Comparison of ENCODE assay signal across 16 cellular contexts in the genomic region with DNA sequence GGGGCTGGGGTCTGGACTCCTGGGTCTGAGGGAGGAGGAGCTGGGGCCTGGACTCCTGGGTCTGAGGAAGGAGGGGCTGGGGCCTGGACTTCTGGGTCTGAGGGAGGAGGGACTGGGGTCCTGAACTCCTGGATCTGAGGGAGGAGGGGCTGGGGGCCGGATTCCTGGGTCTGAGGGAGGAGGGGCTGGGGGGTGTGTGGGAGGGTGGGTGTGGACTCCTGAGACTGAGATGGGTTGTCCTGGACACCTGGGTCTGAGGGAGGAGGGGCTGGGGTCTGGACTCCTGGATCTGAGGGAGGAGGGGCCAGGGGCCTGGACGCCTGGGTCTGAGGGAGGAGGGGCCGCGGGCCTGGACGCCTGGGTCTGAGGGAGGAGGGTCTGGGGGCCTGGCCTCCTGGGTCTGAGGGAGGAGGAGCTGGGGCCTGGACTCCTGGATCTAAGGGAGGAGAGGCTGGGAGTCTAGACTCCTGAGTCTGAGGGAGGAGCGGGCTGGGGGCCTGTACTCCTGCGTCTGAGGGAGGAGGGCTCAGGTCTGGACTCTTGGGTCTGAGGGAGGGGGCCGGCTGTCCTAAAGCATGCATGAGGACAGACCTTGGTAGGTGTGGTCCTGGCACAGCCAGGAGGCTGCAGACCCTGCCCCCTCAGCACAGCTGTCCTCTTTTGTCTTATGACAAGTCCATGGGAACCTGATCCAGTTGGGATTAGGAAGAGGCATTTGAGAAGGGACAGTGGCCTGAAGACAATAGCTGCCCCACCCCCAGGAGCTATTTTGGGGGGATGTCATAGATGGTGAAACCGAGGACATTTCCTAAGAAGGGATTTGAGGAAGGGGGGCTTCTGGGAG. TPM values are rescaled to one million over a fixed set of nuclear protein-coding genes. Genes with fewer than 3 reads are reported as not detected.
A peak's percentile ranks its signal among the peaks of the same experiment; 100 is the strongest.
DNase-seq lines count a peak whose midpoint lies in the region; ATAC-seq, FAIRE-seq and TF ChIP-seq lines count a peak whose summit lies in the region.
"Had no signal": no experiment of that assay in that cellular context is flagged by ENCODE, and none has a peak within 500 bp of the region (broad histone marks: within the 10 kb centered on the region; RNA-seq: fewer than 3 reads in every experiment).

No MANE protein-coding gene starts in this region.

- CTCF ChIA-PET in A549 (lab: Yijun Ruan, JAX): interaction anchor here (0.7 to 4.6 kb wide), 21 partner anchors 9 to 484 kb away, joined by 3 to 111 read pairs (median 4); a partner anchor contains a TSS

- TF ChIP-seq CTCF in A549 (IDR thresholded peaks at IDR 0.05) (no peak), GM20000 (IDR thresholded peaks at IDR 0.05; ENCODE audit: extremely low read depth, missing control alignments) (no peak)

- H3K4me1 ChIP-seq in A549: peaks cover 37% of the 10 kb centered on the region
- H3K4me1 ChIP-seq in ES-I3 (ENCODE audit: insufficient read depth, low read length): peaks cover 24% of the 10 kb centered on the region

- no peak for TF ChIP-seq POLR2A in A549 (IDR thresholded peaks at IDR 0.05; ENCODE audit: low read length)

- H3K9me3 ChIP-seq in A549 (peaks cover 6% of the 10 kb centered on the region; the same call in 1 of the 3 replicates), ES-I3 (ENCODE audit: control insufficient read depth, insufficient read depth, low read length) (no peaks in the 10 kb centered on the region)

- DNase-seq in A549 (ENCODE audit: low read depth in 1 of 2, low spot score in 1 of 2) (peak in 1 of 2 experiments; percentile 53), NCI-H82 treated with DMSO at 0.1 percent for 48 hours (lab: John Stamatoyannopoulos, UW; ENCODE audit: unreplicated experiment) (peak; percentile 60), left kidney (ENCODE audit: low read depth, low spot score) (peak; percentile 46), GM20000 (ENCODE audit: low spot score) (no peak), NCI-H446 (lab: John Stamatoyannopoulos, UW) (no peak)
- DNase-seq in activated CD4-positive, alpha-beta T cell treated with anti-CD3 and anti-CD28 coated beads for 48 hours: no peak
- DNase-seq: activated naive CD8-positive, alpha-beta T cell treated with anti-CD3 and anti-CD28 coated beads, Interleukin-2, amount 10 ng/mL, durations not matched to agents 7 days and 5 days; midbrain; NCI-H1092 treated with DMSO at 0.1 percent for 48 hours; occipital lobe; stimulated activated CD4-positive, alpha-beta T cell treated with anti-CD3 and anti-CD28 coated beads, Interleukin-2, amount 100 ng/mL, for 48 hours; substantia nigra had no signal

- H3K4me2 ChIP-seq in A549: peak overlapping the region; percentile 84

- POLR2A ChIA-PET in A549 (lab: Yijun Ruan, JAX): interaction anchor here (0.6 to 1.9 kb wide), 8 partner anchors 9 to 260 kb away, joined by 3 to 9 read pairs (median 5); a partner anchor contains a TSS

- ATAC-seq in A549: no peak
- ATAC-seq: sciatic nerve had no signal

- FAIRE-seq in A549 (lab: Jason Lieb, UNC): no peak

- peak overlapping the region; percentile 64 for H3K4me3 ChIP-seq in A549

- TF ChIP-seq RAD21 in A549 (conservative IDR thresholded peaks at IDR 0.05 in 1 of 2, IDR thresholded peaks at IDR 0.05 in 1 of 2): no peak

- peak overlapping the region; percentile 74 for H3K9ac ChIP-seq in ES-I3 (ENCODE audit: low read depth, low read length)

- peaks cover 4% of the 10 kb centered on the region; the same call in 1 of the 2 replicates for H3K36me3 ChIP-seq in ES-I3 (ENCODE audit: insufficient read depth, low read length)

- H3K27ac ChIP-seq in A549: peak overlapping the region; percentile 82 to 92

- WGBS in A549 (ENCODE audit: missing lambda C conversion rate): 60% methylated on average over 4 of the region's 9 CpGs

- TF ChIP-seq EP300 in A549 (IDR thresholded peaks at IDR 0.05): no peak

TF ChIP-seq in A549, 52 proteins besides CTCF, POLR2A, EP300 and RAD21:
- TF ChIP-seq JUN (IDR thresholded peaks at IDR 0.05): no peak
- TF ChIP-seq HOXB13 (CRISPR knock-in tag; IDR thresholded peaks at IDR 0.05; ENCODE audit: low read depth): no peak
- no peak for TF ChIP-seq RFX5 (IDR thresholded peaks at IDR 0.05)
- TF ChIP-seq, protein P1, sequence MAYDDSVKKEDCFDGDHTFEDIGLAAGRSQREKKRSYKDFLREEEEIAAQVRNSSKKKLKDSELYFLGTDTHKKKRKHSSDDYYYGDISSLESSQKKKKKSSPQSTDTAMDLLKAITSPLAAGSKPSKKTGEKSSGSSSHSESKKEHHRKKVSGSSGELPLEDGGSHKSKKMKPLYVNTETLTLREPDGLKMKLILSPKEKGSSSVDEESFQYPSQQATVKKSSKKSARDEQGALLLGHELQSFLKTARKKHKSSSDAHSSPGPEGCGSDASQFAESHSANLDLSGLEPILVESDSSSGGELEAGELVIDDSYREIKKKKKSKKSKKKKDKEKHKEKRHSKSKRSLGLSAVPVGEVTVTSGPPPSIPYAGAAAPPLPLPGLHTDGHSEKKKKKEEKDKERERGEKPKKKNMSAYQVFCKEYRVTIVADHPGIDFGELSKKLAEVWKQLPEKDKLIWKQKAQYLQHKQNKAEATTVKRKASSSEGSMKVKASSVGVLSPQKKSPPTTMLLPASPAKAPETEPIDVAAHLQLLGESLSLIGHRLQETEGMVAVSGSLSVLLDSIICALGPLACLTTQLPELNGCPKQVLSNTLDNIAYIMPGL (CRISPR knock-in tag; IDR thresholded peaks at IDR 0.05; ENCODE audit: borderline replicate concordance): no peak
- no peak for TF ChIP-seq FOSL2 (IDR thresholded peaks at IDR 0.05)
- no peak for TF ChIP-seq FOSL2 (CRISPR knock-in tag; IDR thresholded peaks at IDR 0.05)
- TF ChIP-seq ESRRA (IDR thresholded peaks at IDR 0.05; ENCODE audit: borderline replicate concordance, low read length): no peak

RNA-seq across cellular contexts. Expression of a gene that starts 1.4 kb away (rescaled TPM):
- 73.0 and 140 TPM in 2 replicates for polyA plus RNA-seq in A549 (2011; rRNA removed)
- polyA plus RNA-seq in A549 (2012; cell fraction: cytosol; rRNA removed): 109 and 136 TPM in 2 replicates
- 47.2 and 53.6 TPM in 2 replicates for polyA plus RNA-seq in A549 (2012; cell fraction: nucleus; rRNA removed)
- polyA plus RNA-seq in A549 (2017; fragmentation: RNase III; extraction: RNeasy Plus Mini Kit Qiagen cat#74134 plus additional on column Dnase treatment): 118 to 155 TPM (median 155 TPM) in 3 replicates
- polyA minus RNA-seq in A549 (2011; rRNA and poly(A)+ RNA removed): 18.7 and 22.6 TPM in 2 replicates

RNA-seq across cellular contexts. Expression of a gene that starts 9.9 kb away (rescaled TPM):
- 4.0 and 7.8 TPM in 2 replicates for polyA plus RNA-seq in A549 (2011; rRNA removed)
- polyA plus RNA-seq in A549 (2012; cell fraction: cytosol; rRNA removed): 9.2 and 10.6 TPM in 2 replicates
- 6.0 and 6.9 TPM in 2 replicates for polyA plus RNA-seq in A549 (2012; cell fraction: nucleus; rRNA removed)
- polyA plus RNA-seq in A549 (2017; fragmentation: RNase III; extraction: RNeasy Plus Mini Kit Qiagen cat#74134 plus additional on column Dnase treatment): 6.2 to 7.2 TPM (median 6.5 TPM) in 3 replicates
- 0.63 and 1.4 TPM in 2 replicates for polyA minus RNA-seq in A549 (2011; rRNA and poly(A)+ RNA removed)
- polyA plus RNA-seq: fibroblast of lung had no signal

RNA-seq across cellular contexts. Expression of a gene that starts 18.8 kb away (rescaled TPM):
- polyA plus RNA-seq in A549 (2011; rRNA removed) (3.1 and 4.0 TPM in 2 replicates), A549 (2017; fragmentation: RNase III; extraction: RNeasy Plus Mini Kit Qiagen cat#74134 plus additional on column Dnase treatment) (3.7 to 5.4 TPM (median 5.3 TPM) in 3 replicates)
- polyA plus RNA-seq in A549 (2012; cell fraction: cytosol; rRNA removed): 4.2 and 4.7 TPM in 2 replicates
- 21.3 and 24.1 TPM in 2 replicates for polyA plus RNA-seq in A549 (2012; cell fraction: nucleus; rRNA removed)
- 2.8 and 3.4 TPM in 2 replicates for polyA minus RNA-seq in A549 (2011; rRNA and poly(A)+ RNA removed)

RNA-seq across cellular contexts. Expression of a gene that starts 30.2 kb away (rescaled TPM):
- polyA plus RNA-seq in A549 (2011; rRNA removed) (18.0 and 22.0 TPM in 2 replicates), A549 (2017; fragmentation: RNase III; extraction: RNeasy Plus Mini Kit Qiagen cat#74134 plus additional on column Dnase treatment) (62.1 to 70.3 TPM (median 70.2 TPM) in 3 replicates)
- polyA plus RNA-seq in A549 (2012; cell fraction: cytosol; rRNA removed): 64.3 and 73.9 TPM in 2 replicates
- 423 and 463 TPM in 2 replicates for polyA plus RNA-seq in A549 (2012; cell fraction: nucleus; rRNA removed)
- polyA minus RNA-seq in A549 (2011; rRNA and poly(A)+ RNA removed): 19.0 and 20.4 TPM in 2 replicates

RNA-seq across cellular contexts. Expression of a gene that starts 32.5 kb away (rescaled TPM):
- 0.23 and 0.69 TPM in 2 replicates for polyA plus RNA-seq in A549 (2011; rRNA removed)
- polyA plus RNA-seq in A549 (2012; cell fraction: cytosol; rRNA removed): 0.14 and 0.22 TPM in 2 replicates
- polyA plus RNA-seq in A549 (2012; cell fraction: nucleus; rRNA removed): 1.1 and 1.8 TPM in 2 replicates
- polyA plus RNA-seq in A549 (2017; fragmentation: RNase III; extraction: RNeasy Plus Mini Kit Qiagen cat#74134 plus additional on column Dnase treatment): 0.43 to 0.65 TPM (median 0.63 TPM) in 3 replicates
- polyA minus RNA-seq in A549 (2011; rRNA and poly(A)+ RNA removed): 0.08 and 0.44 TPM in 2 replicates
- polyA plus RNA-seq: heart left ventricle had no signal

Comparison
In these comparisons a context has a peak if more than half of its experiments do, and no peak if none do; other contexts are left out.
1. DNase-seq: peak in NCI-H82 treated with DMSO at 0.1 percent for 48 hours (single experiment) and left kidney (single experiment); none in activated CD4-positive, alpha-beta T cell treated with anti-CD3 and anti-CD28 coated beads for 48 hours (single experiment), GM20000 (single experiment) and NCI-H446 (0 of 2).